ENCODE assay signal across 1 cellular context in genomic region chr13:30846311-30846710, GRCh38.
TF ChIP-seq lines count a peak whose summit lies in the region.

No MANE protein-coding gene starts in this region.

TF ChIP-seq in SK-N-SH treated with all-trans-retinoic acid at 6 μM for 48 hours, 23 proteins besides CTCF, POLR2A, EP300 and RAD21 (continued from another document):
- no peak for TF ChIP-seq CSRNP3 (CRISPR knock-in tag; IDR thresholded peaks at IDR 0.05)
- no peak for TF ChIP-seq BACH2 (CRISPR knock-in tag; IDR thresholded peaks at IDR 0.05; ENCODE audit: borderline replicate concordance)
TF ChIP-seq in SK-N-SH treated with all-trans-retinoic acid at 6 μM for 48 hours: peak in this region for 1.
